8 cellular contexts compared by ENCODE assay signal in the genomic region with DNA sequence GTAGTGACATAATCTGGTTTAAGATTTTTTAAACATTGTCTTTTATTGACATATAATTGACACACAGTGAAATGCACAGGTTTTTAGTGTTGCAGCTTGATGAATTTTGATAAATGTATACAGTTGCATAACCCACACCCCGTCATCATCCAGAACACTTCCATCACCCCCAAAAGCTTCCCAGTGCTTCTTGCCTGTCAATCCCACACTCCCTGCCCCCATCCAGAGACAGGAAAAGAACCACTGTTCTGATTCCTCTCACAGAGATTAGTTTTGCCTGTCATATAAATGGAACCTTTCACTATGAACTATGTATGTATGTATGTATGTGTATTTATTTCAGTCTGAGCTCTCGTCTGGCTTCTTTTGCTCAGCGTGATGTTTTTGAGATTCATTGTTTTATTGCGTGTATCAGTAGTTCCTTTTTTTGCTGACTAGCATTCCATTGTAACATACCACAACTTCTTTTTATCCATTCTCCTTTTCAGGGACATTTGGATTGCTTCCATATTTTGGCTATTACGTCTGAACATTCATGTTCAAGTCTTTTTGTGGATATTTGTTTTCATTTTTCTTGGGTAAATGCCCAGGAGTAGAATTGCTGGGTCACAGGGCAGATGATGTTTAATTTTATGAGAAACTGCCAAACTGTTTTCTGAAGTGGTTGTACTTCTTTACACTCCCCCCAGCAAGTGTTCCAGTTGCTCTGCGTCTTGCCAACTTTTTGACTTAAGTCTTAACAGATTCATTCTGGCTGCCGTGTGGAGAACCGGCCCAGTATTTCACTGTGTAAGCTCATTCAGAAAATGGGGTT. TPM values are rescaled to one million over a fixed set of nuclear protein-coding genes. Genes with fewer than 3 reads are reported as not detected.
DNase-seq lines count a peak whose midpoint lies in the region; ATAC-seq, FAIRE-seq and TF ChIP-seq lines count a peak whose summit lies in the region.
"Had no signal": no experiment of that assay in that cellular context is flagged by ENCODE, and none has a peak within 500 bp of the region (broad histone marks: within the 10 kb centered on the region; RNA-seq: fewer than 3 reads in every experiment).

No MANE protein-coding gene starts in this region.

- H3K79me2 ChIP-seq in trophoblast cell (ENCODE audit: control insufficient read depth, insufficient read depth, low read length, poor library complexity), result no peaks in the 10 kb centered on the region

- H3K18ac ChIP-seq in trophoblast cell (ENCODE audit: low read length), result no peak overlapping the region

- no peak overlapping the region for H4K8ac ChIP-seq in trophoblast cell (ENCODE audit: low read depth, low read length)

- DNase-seq in H54 (ENCODE audit: insufficient read length, low spot score) (no peak), WTC11 (ENCODE audit: low spot score) (no peak), fibroblast of the aortic adventitia (ENCODE audit: low read depth) (peak; percentile 100), substantia nigra (lab: John Stamatoyannopoulos, UW) (no peak), GM19238 (ENCODE audit: insufficient read length, low spot score) (no peak), trophoblast cell (no peak)

- H3K79me1 ChIP-seq in trophoblast cell (ENCODE audit: low read length), result no peaks in the 10 kb centered on the region

- peak overlapping the region; percentile 54 for H3K4me2 ChIP-seq in skeletal muscle satellite cell (ENCODE audit: low read length)
- no peak overlapping the region for H3K4me2 ChIP-seq in trophoblast cell (ENCODE audit: low read length)

- no peak overlapping the region for H4K91ac ChIP-seq in trophoblast cell (ENCODE audit: low read depth, low read length)

- peaks cover 42% of the 10 kb centered on the region for H3K4me1 Mint-ChIP-seq in WTC11

- no peak overlapping the region for H3K14ac ChIP-seq in trophoblast cell (ENCODE audit: low read length)

- no peak overlapping the region for H3K9ac ChIP-seq in skeletal muscle satellite cell (ENCODE audit: low read depth, low read length)
- H3K9ac ChIP-seq in trophoblast cell (ENCODE audit: low read length), result no peak overlapping the region
- H3K9ac ChIP-seq: parathyroid adenoma had no signal

- H3K4me1 ChIP-seq in skeletal muscle satellite cell (ENCODE audit: control insufficient read depth, insufficient read depth, low read length) (peaks cover 17% of the 10 kb centered on the region), trophoblast cell (ENCODE audit: control insufficient read depth in 1 of 2, insufficient read depth in 2 of 2, low read length in 2 of 2) (no peaks in the 10 kb centered on the region)
- H3K4me1 ChIP-seq: parathyroid adenoma had no signal

- H2AFZ ChIP-seq in trophoblast cell (ENCODE audit: insufficient read depth, low read length, poor library complexity), result no peak overlapping the region
- H2AFZ ChIP-seq: parathyroid adenoma had no signal

- FAIRE-seq in H54 (lab: Jason Lieb, UNC), result peak; percentile 50

- no peak overlapping the region for H3K4me3 ChIP-seq in fibroblast of the aortic adventitia (ENCODE audit: low read depth, low read length)
- H3K4me3 ChIP-seq in skeletal muscle satellite cell (ENCODE audit: low read length), result peak overlapping the region; percentile 5
- H3K4me3 ChIP-seq in trophoblast cell (ENCODE audit: low read depth, low read length), result no peak overlapping the region

- WGBS in trophoblast cell (ENCODE audit: extremely low coverage, insufficient coverage, insufficient read length), result no CpG with 5 or more reads among the region's 8 CpGs

- no peak overlapping the region for H3K4ac ChIP-seq in trophoblast cell (ENCODE audit: low read depth, low read length)

- no peak for ATAC-seq in WTC11

- no peak overlapping the region for H3K4me3 Mint-ChIP-seq in WTC11

- TF ChIP-seq POLR2A in H54 (IDR thresholded peaks at IDR 0.05; ENCODE audit: low read depth, low read length), result no peak

- H3K27ac ChIP-seq in substantia nigra (ENCODE audit: low read depth, low read length, poor library complexity, severe bottlenecking), result no peak overlapping the region
- H3K27ac ChIP-seq in trophoblast cell (ENCODE audit: low read depth, low read length), result no peak overlapping the region
- H3K27ac ChIP-seq: parathyroid adenoma had no signal

- peak overlapping the region; percentile 15; the same call in 1 of the 2 replicates for H3K27ac Mint-ChIP-seq in WTC11

- H2AK5ac ChIP-seq in trophoblast cell (ENCODE audit: low read length), result no peak overlapping the region

- H3K9me3 ChIP-seq in skeletal muscle satellite cell (replicated peaks; ENCODE audit: low read length) (no peaks in the 10 kb centered on the region), trophoblast cell (ENCODE audit: insufficient read depth, low read depth, low read length) (no peaks in the 10 kb centered on the region)

- no peak overlapping the region for H2BK120ac ChIP-seq in trophoblast cell (ENCODE audit: insufficient read depth, low read length, poor library complexity)

- no peak overlapping the region for H3K23ac ChIP-seq in trophoblast cell (ENCODE audit: low read length)

- CTCF ChIA-PET in WTC11 (lab: Charles Lee), result no interaction called here

- H3K27me3 ChIP-seq in skeletal muscle satellite cell (ENCODE audit: control insufficient read depth, insufficient read depth, low read length) (no peaks in the 10 kb centered on the region), trophoblast cell (ENCODE audit: insufficient read depth, low read length) (no peaks in the 10 kb centered on the region)

- no peak overlapping the region for H2BK12ac ChIP-seq in trophoblast cell (ENCODE audit: low read length)

- peaks cover 7% of the 10 kb centered on the region for H3K9me3 Mint-ChIP-seq in WTC11

- H3K36me3 Mint-ChIP-seq in WTC11, result peaks cover 38% of the 10 kb centered on the region

- POLR2A ChIA-PET in WTC11 (lab: Charles Lee), result interaction anchor here (0.6 kb wide), 1 partner anchor 30 kb away, joined by 4 read pairs; no protein-coding TSS in a partner anchor

- no peaks in the 10 kb centered on the region for H3K27me3 Mint-ChIP-seq in WTC11 (ENCODE audit: low read depth)

- H3K36me3 ChIP-seq in skeletal muscle satellite cell (ENCODE audit: insufficient read depth, low read length) (peaks cover 3% of the 10 kb centered on the region), trophoblast cell (ENCODE audit: control insufficient read depth in 1 of 2, insufficient read depth in 2 of 2, low read length in 2 of 2) (peaks cover 5 to 7% of the 10 kb centered on the region in 2 experiments)

- H4K12ac ChIP-seq in trophoblast cell (ENCODE audit: low read depth, low read length), result no peak overlapping the region

- TF ChIP-seq CTCF in WTC11 (IDR thresholded peaks at IDR 0.05) (no peak), fibroblast of the aortic adventitia (IDR thresholded peaks at IDR 0.05; ENCODE audit: insufficient read depth, low read length) (no peak)

- H2BK5ac ChIP-seq in trophoblast cell (ENCODE audit: low read depth, low read length, poor library complexity), result no peak overlapping the region

TF ChIP-seq in WTC11, 78 proteins besides CTCF, POLR2A, EP300 and RAD21 (continues in another document):
- TF ChIP-seq ZNF138 (CRISPR knock-in tag; conservative IDR thresholded peaks at IDR 0.05) (no peak), ZNF423 (CRISPR knock-in tag; IDR thresholded peaks at IDR 0.05) (no peak), SMAD3 (CRISPR knock-in tag; IDR thresholded peaks at IDR 0.05; ENCODE audit: borderline replicate concordance) (no peak), AFF4 (CRISPR knock-in tag; IDR thresholded peaks at IDR 0.05; ENCODE audit: borderline replicate concordance) (no peak), RELA (CRISPR knock-in tag; IDR thresholded peaks at IDR 0.05; ENCODE audit: borderline replicate concordance) (no peak), ELF4 (CRISPR knock-in tag; IDR thresholded peaks at IDR 0.05; ENCODE audit: low read depth) (no peak)
- TF ChIP-seq, protein P1, sequence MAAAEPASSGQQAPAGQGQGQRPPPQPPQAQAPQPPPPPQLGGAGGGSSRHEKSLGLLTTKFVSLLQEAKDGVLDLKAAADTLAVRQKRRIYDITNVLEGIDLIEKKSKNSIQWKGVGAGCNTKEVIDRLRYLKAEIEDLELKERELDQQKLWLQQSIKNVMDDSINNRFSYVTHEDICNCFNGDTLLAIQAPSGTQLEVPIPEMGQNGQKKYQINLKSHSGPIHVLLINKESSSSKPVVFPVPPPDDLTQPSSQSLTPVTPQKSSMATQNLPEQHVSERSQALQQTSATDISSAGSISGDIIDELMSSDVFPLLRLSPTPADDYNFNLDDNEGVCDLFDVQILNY (CRISPR knock-in tag; IDR thresholded peaks at IDR 0.05), result no peak

RNA-seq across cellular contexts. Expression of gene UBIAD1, which starts 8.7 kb away (rescaled TPM):
- total RNA-seq in WTC11 (2021) (20.8 to 21.6 TPM (median 20.8 TPM) in 3 replicates), fibroblast of the aortic adventitia (ENCODE audit: low replicate concordance) (2.6 and 11.7 TPM in 2 replicates)
- 7.4 and 9.0 TPM in 2 replicates for total RNA-seq in skeletal muscle satellite cell (2012; rRNA removed)
- 13.7 and 14.7 TPM in 2 replicates for polyA plus RNA-seq in trophoblast cell (2013)

RNA-seq across cellular contexts. Expression of gene MTOR, which starts 19.4 kb away (rescaled TPM):
- total RNA-seq in WTC11 (2021) (63.1 to 66.7 TPM (median 65.0 TPM) in 3 replicates), fibroblast of the aortic adventitia (ENCODE audit: low replicate concordance) (23.1 and 36.3 TPM in 2 replicates)
- total RNA-seq in skeletal muscle satellite cell (2012; rRNA removed), result 24.0 and 29.4 TPM in 2 replicates
- 21.6 and 22.3 TPM in 2 replicates for polyA plus RNA-seq in trophoblast cell (2013)
